ENCODE assay signal across 1 cellular context in genomic region chr5:177098103-177098771, GRCh38.
TF ChIP-seq lines count a peak whose summit lies in the region.

No MANE protein-coding gene starts in this region.

TF ChIP-seq in H1, 55 proteins besides CTCF, POLR2A, EP300 and RAD21 (continued from another document):
- no peak for TF ChIP-seq CTBP2 (IDR thresholded peaks at IDR 0.05; ENCODE audit: borderline replicate concordance, insufficient read depth, insufficient read length, low read length)
- TF ChIP-seq FOSL1 (IDR thresholded peaks at IDR 0.05; ENCODE audit: insufficient read depth, low read depth, low read length), result no peak
- TF ChIP-seq PHF8 (conservative IDR thresholded peaks at IDR 0.05; ENCODE audit: low read depth, low read length), result no peak
- no peak for TF ChIP-seq EGR1 (IDR thresholded peaks at IDR 0.05; ENCODE audit: borderline replicate concordance, low read depth, low read length)
- TF ChIP-seq TCF12 (IDR thresholded peaks at IDR 0.05; ENCODE audit: low read depth, low read length), result no peak
- TF ChIP-seq SP4 (IDR thresholded peaks at IDR 0.05; ENCODE audit: low read length), result no peak
- no peak for TF ChIP-seq RNF2 (IDR thresholded peaks at IDR 0.05; ENCODE audit: borderline replicate concordance, low read depth, low read length, missing control alignments, poor library complexity, severe bottlenecking)
- no peak for TF ChIP-seq SIX5 (IDR thresholded peaks at IDR 0.05; ENCODE audit: low read depth, low read length)
- no peak for TF ChIP-seq EZH2 (IDR thresholded peaks at IDR 0.05; ENCODE audit: low read depth, low read length, severe bottlenecking)
